ENCODE assay signal across 27 cellular contexts in the genomic region with DNA sequence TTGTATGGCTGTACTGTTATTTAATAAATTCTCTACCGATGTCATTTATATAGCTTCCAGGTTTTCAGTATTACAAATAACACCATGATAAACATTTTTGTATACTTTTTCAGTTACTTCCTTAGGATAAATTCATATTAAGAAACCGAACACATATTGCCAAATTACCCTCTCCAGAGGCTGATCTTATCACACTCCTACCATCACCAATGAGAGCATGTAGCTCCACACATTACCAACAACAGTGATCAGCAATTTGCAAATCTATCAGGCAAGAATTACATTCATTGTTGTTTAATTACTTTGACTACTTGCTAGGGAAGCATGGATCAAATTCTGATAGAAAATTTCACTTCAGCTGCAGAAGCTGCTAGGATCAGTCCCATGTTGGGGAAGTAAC. TPM values are rescaled to one million over a fixed set of nuclear protein-coding genes. Genes with fewer than 3 reads are reported as not detected.
DNase-seq lines count a peak whose midpoint lies in the region; ATAC-seq and TF ChIP-seq lines count a peak whose summit lies in the region.
"Had no signal": no experiment of that assay in that cellular context is flagged by ENCODE, and none has a peak within 500 bp of the region (broad histone marks: within the 10 kb centered on the region; RNA-seq: fewer than 3 reads in every experiment).

No MANE protein-coding gene starts in this region.

- H3K27me3 ChIP-seq in GM23338 (ENCODE audit: insufficient read depth): no peaks in the 10 kb centered on the region
- H3K27me3 ChIP-seq in iPS-20b (ENCODE audit: insufficient read depth, low read length): no peaks in the 10 kb centered on the region
- no peaks in the 10 kb centered on the region for H3K27me3 ChIP-seq in mesenchymal stem cell (ENCODE audit: control insufficient read depth in 1 of 2, insufficient read depth in 1 of 2, low read length in 2 of 2)
- no peaks in the 10 kb centered on the region for H3K27me3 ChIP-seq in right cardiac atrium (ENCODE audit: control insufficient read depth, insufficient read depth)
- H3K27me3 ChIP-seq: BE2C, heart left ventricle, neural progenitor cell, right lobe of liver, upper lobe of right lung had no signal

- H3K4me3 Mint-ChIP-seq in activated CD8-positive, alpha-beta memory T cell treated with anti-CD3 and anti-CD28 coated beads, Interleukin-2, amount 10 ng/mL, durations not matched to agents 7 days and 5 days: no peak overlapping the region
- 0 out of 3 replicates have a peak overlapping the region, but pooled peaks have one; percentile 4 for H3K4me3 Mint-ChIP-seq in GM23338
- H3K4me3 Mint-ChIP-seq in activated T-helper 1 cell treated with anti-CD3 and anti-CD28 coated beads, Interleukin-12 subunit alpha, Interleukin-12 subunit beta, Interleukin-2, Interleukin-4 antibody, amounts not matched to agents 30 ng/mL and 10 ng/mL and 1 ng/mL, durations not matched to agents 14 hours and 24 hours and 36 hours: no peak overlapping the region
- H3K4me3 Mint-ChIP-seq: neural progenitor cell had no signal

- H2AK5ac ChIP-seq in mesenchymal stem cell (ENCODE audit: low read length, severe bottlenecking): no peak overlapping the region

- no peak overlapping the region for H3K14ac ChIP-seq in mesenchymal stem cell (ENCODE audit: low read length in 2 of 2)

- H3K27ac ChIP-seq in GM23338 (ENCODE audit: low read depth) (peak overlapping the region; percentile 10; the same call in 1 of the 2 replicates), iPS-20b (ENCODE audit: low read length) (no peak overlapping the region), mesenchymal stem cell (ENCODE audit: low read length, poor library complexity, severe bottlenecking) (no peak overlapping the region), right cardiac atrium (ENCODE audit: low read length) (no peak overlapping the region)
- H3K27ac ChIP-seq: heart left ventricle, KMS-11, lower lobe of right lung, neural progenitor cell, right lobe of liver, upper lobe of right lung had no signal

- no peaks in the 10 kb centered on the region for H3K9me3 Mint-ChIP-seq in activated CD8-positive, alpha-beta memory T cell treated with anti-CD3 and anti-CD28 coated beads, Interleukin-2, amount 10 ng/mL, durations not matched to agents 7 days and 5 days (ENCODE audit: low read depth)
- no peaks in the 10 kb centered on the region for H3K9me3 Mint-ChIP-seq in GM23338
- no peaks in the 10 kb centered on the region for H3K9me3 Mint-ChIP-seq in activated T-helper 1 cell treated with anti-CD3 and anti-CD28 coated beads, Interleukin-12 subunit alpha, Interleukin-12 subunit beta, Interleukin-2, Interleukin-4 antibody, amounts not matched to agents 30 ng/mL and 10 ng/mL and 1 ng/mL, durations not matched to agents 14 hours and 24 hours and 36 hours
- H3K9me3 Mint-ChIP-seq: neural progenitor cell had no signal

- H3K4me1 ChIP-seq in GM23338 (ENCODE audit: insufficient read depth) (peaks cover 29% of the 10 kb centered on the region), iPS-20b (ENCODE audit: insufficient read depth, low read length) (peaks cover 14% of the 10 kb centered on the region; the same call in 1 of the 2 replicates), mesenchymal stem cell (ENCODE audit: control insufficient read depth, insufficient read depth, low read depth, low read length) (peaks cover 2% of the 10 kb centered on the region), right cardiac atrium (ENCODE audit: control insufficient read depth, insufficient read depth, low read length) (no peaks in the 10 kb centered on the region)
- H3K4me1 ChIP-seq: BE2C had no signal

- H3K9ac ChIP-seq in iPS-20b (ENCODE audit: low read depth, low read length): peak overlapping the region; percentile 18; the same call in 1 of the 2 replicates
- H3K9ac ChIP-seq in mesenchymal stem cell (ENCODE audit: low read length): no peak overlapping the region
- H3K9ac ChIP-seq: KMS-11, neural progenitor cell, SK-N-SH had no signal

- H3K27ac Mint-ChIP-seq in activated CD8-positive, alpha-beta memory T cell treated with anti-CD3 and anti-CD28 coated beads, Interleukin-2, amount 10 ng/mL, durations not matched to agents 7 days and 5 days: peak overlapping the region; percentile 63
- H3K27ac Mint-ChIP-seq in GM23338: 0 out of 2 replicates have a peak overlapping the region, but pooled peaks have one; percentile 74
- peak overlapping the region; percentile 74 for H3K27ac Mint-ChIP-seq in activated T-helper 1 cell treated with anti-CD3 and anti-CD28 coated beads, Interleukin-12 subunit alpha, Interleukin-12 subunit beta, Interleukin-2, Interleukin-4 antibody, amounts not matched to agents 30 ng/mL and 10 ng/mL and 1 ng/mL, durations not matched to agents 14 hours and 24 hours and 36 hours
- H3K27ac Mint-ChIP-seq: neural progenitor cell had no signal

- H2BK5ac ChIP-seq in mesenchymal stem cell (ENCODE audit: low read depth, low read length, poor library complexity, severe bottlenecking): no peak overlapping the region

- H3K4me3 ChIP-seq in GM23338 (peak overlapping the region; percentile 22; the same call in 1 of the 2 replicates), iPS-20b (ENCODE audit: low read length) (no peak overlapping the region), mesenchymal stem cell (ENCODE audit: insufficient read depth in 1 of 2, low read depth in 1 of 2, low read length in 2 of 2) (no peak overlapping the region), right cardiac atrium (ENCODE audit: low read length) (no peak overlapping the region)
- H3K4me3 ChIP-seq: heart left ventricle, lower lobe of right lung, neural progenitor cell, right lobe of liver, upper lobe of right lung had no signal

- no peak overlapping the region for H4K8ac ChIP-seq in mesenchymal stem cell (ENCODE audit: low read length)

- H3F3A ChIP-seq in GM23338 (replicated peaks; ENCODE audit: low read depth): no peaks in the 10 kb centered on the region

- H3K4ac ChIP-seq in mesenchymal stem cell (ENCODE audit: low read depth in 1 of 2, low read length in 2 of 2): no peak overlapping the region

- no peaks in the 10 kb centered on the region for H3K36me3 ChIP-seq in GM23338 (ENCODE audit: insufficient read depth)
- no peaks in the 10 kb centered on the region for H3K36me3 ChIP-seq in iPS-20b (ENCODE audit: insufficient read depth, low read depth, low read length)
- H3K36me3 ChIP-seq in mesenchymal stem cell (ENCODE audit: control insufficient read depth in 1 of 2, insufficient read depth in 2 of 2, low read depth in 1 of 2, low read length in 2 of 2): no peaks in the 10 kb centered on the region
- H3K36me3 ChIP-seq: BE2C, heart left ventricle, lower lobe of right lung, neural progenitor cell, right lobe of liver, upper lobe of right lung had no signal

- H3K27me3 Mint-ChIP-seq in activated CD8-positive, alpha-beta memory T cell treated with anti-CD3 and anti-CD28 coated beads, Interleukin-2, amount 10 ng/mL, durations not matched to agents 7 days and 5 days: no peaks in the 10 kb centered on the region
- no peaks in the 10 kb centered on the region for H3K27me3 Mint-ChIP-seq in GM23338 (ENCODE audit: insufficient read depth, low read depth, poor library complexity)
- H3K27me3 Mint-ChIP-seq in activated T-helper 1 cell treated with anti-CD3 and anti-CD28 coated beads, Interleukin-12 subunit alpha, Interleukin-12 subunit beta, Interleukin-2, Interleukin-4 antibody, amounts not matched to agents 30 ng/mL and 10 ng/mL and 1 ng/mL, durations not matched to agents 14 hours and 24 hours and 36 hours (ENCODE audit: insufficient read depth): no peaks in the 10 kb centered on the region

- no peak overlapping the region for H4K91ac ChIP-seq in mesenchymal stem cell (ENCODE audit: low read length)

- DNase-seq in activated CD8-positive, alpha-beta memory T cell treated with anti-CD3 and anti-CD28 coated beads, Interleukin-2, amount 10 ng/mL, durations not matched to agents 7 days and 5 days: no peak
- no peak for DNase-seq in activated CD8-positive, alpha-beta memory T cell treated with anti-CD3 and anti-CD28 coated beads, Interleukin-2, amount 50 U/mL, for 4 hours
- DNase-seq in GM23338 (ENCODE audit: low spot score): no peak
- DNase-seq in activated T-helper 1 cell treated with anti-CD3 and anti-CD28 coated beads, Interleukin-12 subunit alpha, Interleukin-12 subunit beta, Interleukin-2, Interleukin-4 antibody, amounts not matched to agents 30 ng/mL and 10 ng/mL and 1 ng/mL, durations not matched to agents 14 hours and 24 hours and 36 hours (ENCODE audit: low spot score): no peak
- DNase-seq in nucleus accumbens (lab: John Stamatoyannopoulos, UW): no peak
- DNase-seq in mesenchymal stem cell: no peak
- DNase-seq in right cardiac atrium: no peak
- DNase-seq: activated CD4-positive, alpha-beta T cell treated with anti-CD3 and anti-CD28 coated beads, Interleukin-2, amount 50 U/mL, for 1 hour; BE2C; DMS153; effector memory CD4-positive, alpha-beta T cell; erythroblast; foreskin fibroblast; heart left ventricle; lower lobe of right lung; NCI-H1436 treated with DMSO at 0.1 percent for 48 hours; NCI-H2107; NCI-H446; NCI-H82; posterior cingulate gyrus; right lobe of liver; SK-N-SH; stimulated activated CD4-positive, alpha-beta T cell treated with anti-CD3 and anti-CD28 coated beads, Interleukin-2, amount 100 ng/mL, for 48 hours; upper lobe of right lung had no signal

- H2BK12ac ChIP-seq in mesenchymal stem cell (ENCODE audit: low read length in 2 of 2): no peak overlapping the region

- no peaks in the 10 kb centered on the region for H3K79me2 ChIP-seq in GM23338 (replicated peaks; ENCODE audit: insufficient read depth)

- H3K9me2 ChIP-seq in GM23338 (ENCODE audit: insufficient read depth): no peaks in the 10 kb centered on the region
- H3K9me2 ChIP-seq: SK-N-SH had no signal

- TF ChIP-seq CTCF in GM23338 (conservative IDR thresholded peaks at IDR 0.05; ENCODE audit: low read depth in 2 of 2): no peak

- no peaks in the 10 kb centered on the region for H3K9me3 ChIP-seq in iPS-20b (ENCODE audit: insufficient read depth, low read depth, low read length)
- H3K9me3 ChIP-seq in mesenchymal stem cell (ENCODE audit: control insufficient read depth, low read length): no peaks in the 10 kb centered on the region
- H3K9me3 ChIP-seq in right cardiac atrium (ENCODE audit: control insufficient read depth, low read length): no peaks in the 10 kb centered on the region
- H3K9me3 ChIP-seq: BE2C, heart left ventricle, lower lobe of right lung, right lobe of liver, SK-N-SH, upper lobe of right lung had no signal

- peaks cover 61% of the 10 kb centered on the region for H3K4me1 Mint-ChIP-seq in activated CD8-positive, alpha-beta memory T cell treated with anti-CD3 and anti-CD28 coated beads, Interleukin-2, amount 10 ng/mL, durations not matched to agents 7 days and 5 days
- H3K4me1 Mint-ChIP-seq in GM23338: peaks cover 32% of the 10 kb centered on the region
- H3K4me1 Mint-ChIP-seq in activated T-helper 1 cell treated with anti-CD3 and anti-CD28 coated beads, Interleukin-12 subunit alpha, Interleukin-12 subunit beta, Interleukin-2, Interleukin-4 antibody, amounts not matched to agents 30 ng/mL and 10 ng/mL and 1 ng/mL, durations not matched to agents 14 hours and 24 hours and 36 hours (ENCODE audit: low read depth): peaks cover 68% of the 10 kb centered on the region

- WGBS in mesenchymal stem cell: 96% methylated on average over 2 of the region's 2 CpGs
- WGBS in right cardiac atrium: 78% methylated on average over 2 of the region's 2 CpGs

- no peak for ATAC-seq in activated CD8-positive, alpha-beta memory T cell treated with anti-CD3 and anti-CD28 coated beads, Interleukin-2, amount 10 ng/mL, durations not matched to agents 7 days and 5 days
- ATAC-seq in GM23338 (no peak), right cardiac atrium (no peak)
- ATAC-seq: heart left ventricle, lower lobe of right lung, right lobe of liver, upper lobe of right lung had no signal

- H3K18ac ChIP-seq in mesenchymal stem cell (ENCODE audit: low read depth in 1 of 2, low read length in 2 of 2): no peak overlapping the region

- no peak overlapping the region for H2BK120ac ChIP-seq in mesenchymal stem cell (ENCODE audit: low read depth, low read length)

- intact Hi-C loops in activated T-helper 1 cell treated with anti-CD3 and anti-CD28 coated beads, Interleukin-12 subunit alpha, Interleukin-12 subunit beta, Interleukin-2, Interleukin-4 antibody, amounts not matched to agents 30 ng/mL and 10 ng/mL and 1 ng/mL, durations not matched to agents 14 hours and 24 hours and 36 hours (cut with micrococcal nuclease): no loop called here
- intact Hi-C loops in right cardiac atrium (cut with DNase I): no loop called here

- CTCF ChIA-PET in activated CD8-positive, alpha-beta memory T cell treated with anti-CD3 and anti-CD28 coated beads, Interleukin-2, amount 10 ng/mL, durations not matched to agents 7 days and 5 days (lab: Charles Lee): interaction anchor here (1.2 to 3.6 kb wide), 4 partner anchors 8 to 23 kb away, joined by 3 to 13 read pairs (median 4); no protein-coding TSS in a partner anchor

- H3K36me3 Mint-ChIP-seq in activated CD8-positive, alpha-beta memory T cell treated with anti-CD3 and anti-CD28 coated beads, Interleukin-2, amount 10 ng/mL, durations not matched to agents 7 days and 5 days: peaks cover 7% of the 10 kb centered on the region
- no peaks in the 10 kb centered on the region for H3K36me3 Mint-ChIP-seq in GM23338 (ENCODE audit: low read depth)
- peaks cover 5% of the 10 kb centered on the region for H3K36me3 Mint-ChIP-seq in activated T-helper 1 cell treated with anti-CD3 and anti-CD28 coated beads, Interleukin-12 subunit alpha, Interleukin-12 subunit beta, Interleukin-2, Interleukin-4 antibody, amounts not matched to agents 30 ng/mL and 10 ng/mL and 1 ng/mL, durations not matched to agents 14 hours and 24 hours and 36 hours (ENCODE audit: low read depth)
- H3K36me3 Mint-ChIP-seq: neural progenitor cell had no signal

- H2AFZ ChIP-seq in GM23338 (peak overlapping the region; percentile 87), mesenchymal stem cell (ENCODE audit: low read depth, low read length) (no peak overlapping the region)

- H4K20me1 ChIP-seq in GM23338 (replicated peaks; ENCODE audit: insufficient read depth): no peaks in the 10 kb centered on the region

- no peak overlapping the region for H2BK15ac ChIP-seq in mesenchymal stem cell (ENCODE audit: low read depth, poor library complexity, severe bottlenecking)

- no peaks in the 10 kb centered on the region for H3K79me1 ChIP-seq in mesenchymal stem cell (replicated peaks; ENCODE audit: low read length, poor library complexity, severe bottlenecking)

- H3K4me2 ChIP-seq in GM23338 (peak overlapping the region; percentile 46), mesenchymal stem cell (ENCODE audit: low read length, poor library complexity, severe bottlenecking) (no peak overlapping the region)
- H3K4me2 ChIP-seq: KMS-11, neural progenitor cell, SK-N-SH had no signal

- no peak overlapping the region for H3K23ac ChIP-seq in mesenchymal stem cell (ENCODE audit: low read length in 2 of 2)

RNA-seq across cellular contexts. Expression of gene NDUFV2, which starts 5.8 kb away (rescaled TPM):
- total RNA-seq in activated CD8-positive, alpha-beta memory T cell treated with anti-CD3 and anti-CD28 coated beads, Interleukin-2, amount 10 ng/mL, durations not matched to agents 7 days and 5 days: 100 to 1,000 TPM; 222 to 302 TPM
- total RNA-seq in GM23338 (2014; rRNA removed; shearing (Covaris generic)): 157 and 169 TPM in 2 replicates
- 535 and 577 TPM in 2 replicates for polyA plus RNA-seq in GM23338 (2016; fragmentation: Nextera tagmentation; extraction: Ambion mirVana)
- 381 and 391 TPM in 2 replicates for total RNA-seq in activated T-helper 1 cell treated with anti-CD3 and anti-CD28 coated beads, Interleukin-12 subunit alpha, Interleukin-12 subunit beta, Interleukin-2, Interleukin-4 antibody, amounts not matched to agents 30 ng/mL and 10 ng/mL and 1 ng/mL, durations not matched to agents 14 hours and 24 hours and 36 hours
- polyA plus RNA-seq in mesenchymal stem cell (2013, experiment 1 of 2): 241 TPM
- polyA plus RNA-seq in mesenchymal stem cell (2013, experiment 2 of 2): 246 TPM
- total RNA-seq in right cardiac atrium: 100 to 1,000 TPM; 283 to 340 (median 304) TPM
- 767 TPM for polyA plus RNA-seq in right cardiac atrium

RNA-seq across cellular contexts. Expression of gene ANKRD12, which starts 39.9 kb away (rescaled TPM):
- 10 to 100 TPM; 67.5 to 76.9 TPM for total RNA-seq in activated CD8-positive, alpha-beta memory T cell treated with anti-CD3 and anti-CD28 coated beads, Interleukin-2, amount 10 ng/mL, durations not matched to agents 7 days and 5 days
- 17.2 and 23.9 TPM in 2 replicates for total RNA-seq in GM23338 (2014; rRNA removed; shearing (Covaris generic))
- polyA plus RNA-seq in GM23338 (2016; fragmentation: Nextera tagmentation; extraction: Ambion mirVana) (57.9 and 92.4 TPM in 2 replicates), right cardiac atrium (7.3 TPM)
- total RNA-seq in activated T-helper 1 cell treated with anti-CD3 and anti-CD28 coated beads, Interleukin-12 subunit alpha, Interleukin-12 subunit beta, Interleukin-2, Interleukin-4 antibody, amounts not matched to agents 30 ng/mL and 10 ng/mL and 1 ng/mL, durations not matched to agents 14 hours and 24 hours and 36 hours: 61.3 and 62.2 TPM in 2 replicates
- polyA plus RNA-seq in mesenchymal stem cell (2013, experiment 1 of 2): 41.3 TPM
- 40.2 TPM for polyA plus RNA-seq in mesenchymal stem cell (2013, experiment 2 of 2)
- 10 to 100 TPM; 47.3 to 59.6 (median 51.3) TPM for total RNA-seq in right cardiac atrium
